Comparison of ENCODE assay signal across 21 cellular contexts in genomic region chr17:48497103-48497502, GRCh38. TPM values are rescaled to one million over a fixed set of nuclear protein-coding genes. Genes with fewer than 3 reads are reported as not detected.
DNase-seq lines count a peak whose midpoint lies in the region; ATAC-seq and TF ChIP-seq lines count a peak whose summit lies in the region.
"Had no signal": no experiment of that assay in that cellular context is flagged by ENCODE, and none has a peak within 500 bp of the region (broad histone marks: within the 10 kb centered on the region; RNA-seq: fewer than 3 reads in every experiment).

No MANE protein-coding gene starts in this region.

- intact Hi-C loops in mammary epithelial cell (cut with micrococcal nuclease), result no loop called here
- intact Hi-C loops in breast epithelium (cut with DNase I; ENCODE audit: low total_unique reads), result no loop called here

- H3K9ac ChIP-seq in mammary epithelial cell (ENCODE audit: insufficient read depth, low read length), result no peak overlapping the region

- POLR2A ChIA-PET in GM10248 (lab: Yijun Ruan, JAX), result no interaction called here

- no peaks in the 10 kb centered on the region for H3K79me2 ChIP-seq in mammary epithelial cell (ENCODE audit: insufficient read depth, low read length)

- peaks cover 9% of the 10 kb centered on the region for H3K4me1 ChIP-seq in mammary epithelial cell (ENCODE audit: insufficient read depth, low read length)
- H3K4me1 ChIP-seq in breast epithelium, result peaks cover 3 to 6% of the 10 kb centered on the region in 2 donors
- peaks cover 7% of the 10 kb centered on the region for H3K4me1 ChIP-seq in RWPE2 (ENCODE audit: insufficient read depth, poor library complexity, severe bottlenecking)
- peaks cover 6% of the 10 kb centered on the region for H3K4me1 ChIP-seq in foreskin keratinocyte

- no peak for TF ChIP-seq POLR2A in breast epithelium (IDR thresholded peaks at IDR 0.05)

- no peak overlapping the region for H3K4me2 ChIP-seq in mammary epithelial cell (ENCODE audit: insufficient read depth, low read depth, low read length)

- WGBS in mammary epithelial cell (ENCODE audit: low coverage, missing lambda C conversion rate), result 58% methylated on average over 2 of the region's 2 CpGs

- peak; percentile 63 for DNase-seq in mammary epithelial cell
- no peak for DNase-seq in breast epithelium (ENCODE audit: low spot score in 2 of 2)
- DNase-seq in RWPE2 (ENCODE audit: low spot score), result no peak
- DNase-seq in foreskin keratinocyte, result peak in 1 of 2 donors; percentile 62
- DNase-seq in putamen (ENCODE audit: low spot score), result no peak
- no peak for DNase-seq in NCI-H446 treated with DMSO at 0.1 percent for 48 hours (lab: John Stamatoyannopoulos, UW)
- DNase-seq in GM10248 (ENCODE audit: extremely low spot score), result no peak
- DNase-seq in G401 (ENCODE audit: low spot score), result no peak
- DNase-seq: activated CD4-positive, CD25-positive, alpha-beta regulatory T cell; activated T-cell treated with anti-CD3 and anti-CD28 coated beads, Interleukin-2, amount 50 U/mL, for 48 hours; brain microvascular endothelial cell; DMS153; head of caudate nucleus; posterior cingulate gyrus; spleen; stimulated activated CD8-positive, alpha-beta memory T cell treated with anti-CD3 and anti-CD28 coated beads, Interleukin-4, amount 100 ng/mL, for 48 hours had no signal

- TF ChIP-seq CTCF in mammary epithelial cell (conservative IDR thresholded peaks at IDR 0.05 in 1 of 2, IDR thresholded peaks at IDR 0.05 in 1 of 2; ENCODE audit: extremely low read depth in 1 of 2, insufficient read depth in 1 of 2, low read depth in 1 of 2, low read length in 2 of 2) (no peak), breast epithelium (IDR thresholded peaks at IDR 0.05) (no peak), RWPE2 (IDR thresholded peaks at IDR 0.05; ENCODE audit: poor library complexity, severe bottlenecking) (no peak), foreskin keratinocyte (conservative IDR thresholded peaks at IDR 0.05) (no peak), GM10248 (IDR thresholded peaks at IDR 0.05; ENCODE audit: control extremely low read depth, extremely low read depth, low read depth, missing control alignments) (no peak)

- H4K20me1 ChIP-seq in mammary epithelial cell (ENCODE audit: insufficient read depth, low read length), result no peaks in the 10 kb centered on the region

- dilution Hi-C loops in mammary epithelial cell (cut with HindIII; ENCODE audit: low sequenced_read_pairs), result no loop called here

- no peak overlapping the region for H2AFZ ChIP-seq in mammary epithelial cell (ENCODE audit: low read depth, low read length)

- H3K9me3 ChIP-seq in mammary epithelial cell (replicated peaks; ENCODE audit: insufficient read depth, low read length) (no peaks in the 10 kb centered on the region), breast epithelium (no peaks in the 10 kb centered on the region), RWPE2 (ENCODE audit: severe bottlenecking) (no peaks in the 10 kb centered on the region)
- H3K9me3 ChIP-seq: spleen had no signal

- CTCF ChIA-PET in mammary epithelial cell (lab: Charles Lee; ENCODE audit: low non-redundant PET), result interaction anchor here (0.5 kb wide), 1 partner anchor 126 kb away, joined by 4 read pairs; no protein-coding TSS in a partner anchor
- CTCF ChIA-PET in GM10248 (lab: Yijun Ruan, JAX), result interaction anchor here (0.9 to 2.5 kb wide), 5 partner anchors 14 to 234 kb away, joined by 3 to 11 read pairs (median 4); partner anchors contain the start of gene HOXB5

- H3K27ac ChIP-seq in mammary epithelial cell (ENCODE audit: insufficient read depth, low read depth, low read length) (no peak overlapping the region), breast epithelium (no peak overlapping the region), RWPE2 (ENCODE audit: poor library complexity, severe bottlenecking) (peak overlapping the region; percentile 21), foreskin keratinocyte (no peak overlapping the region)
- H3K27ac ChIP-seq: brain microvascular endothelial cell had no signal

- H3K27me3 ChIP-seq in mammary epithelial cell (ENCODE audit: insufficient read depth, low read length) (no peaks in the 10 kb centered on the region), breast epithelium (peaks cover 0 to 22% of the 10 kb centered on the region in 2 donors), RWPE2 (ENCODE audit: insufficient read depth, poor library complexity, severe bottlenecking) (no peaks in the 10 kb centered on the region), foreskin keratinocyte (peaks cover 7% of the 10 kb centered on the region)

- no TSS peak for BruUV-seq in mammary epithelial cell (replicated peaks; lab: Mats Ljungman, UMichigan)

- H3K4me3 ChIP-seq in mammary epithelial cell (replicated peaks in 1 of 3; ENCODE audit: insufficient read depth in 1 of 3, low read depth in 2 of 3, low read length in 3 of 3) (no peak overlapping the region), breast epithelium (no peak overlapping the region), RWPE2 (ENCODE audit: severe bottlenecking) (no peak overlapping the region)
- H3K4me3 ChIP-seq: spleen had no signal

- in situ Hi-C loops in mammary epithelial cell (cut with MboI; ENCODE audit: low sequenced_read_pairs in 2 of 2), result no loop called here
- in situ Hi-C loops in G401 (cut with HindIII; ENCODE audit: low sequenced_read_pairs), result no loop called here

- H3K36me3 ChIP-seq in mammary epithelial cell (ENCODE audit: insufficient read depth, low read length) (no peaks in the 10 kb centered on the region), breast epithelium (no peaks in the 10 kb centered on the region), RWPE2 (ENCODE audit: low read depth) (no peaks in the 10 kb centered on the region)
- H3K36me3 ChIP-seq: brain microvascular endothelial cell, spleen had no signal

- ATAC-seq in RWPE2 (ENCODE audit: low read depth) (peak; percentile 70), foreskin keratinocyte (peak; percentile 23)
- ATAC-seq: natural killer cell treated with Interleukin-12 subunit alpha and Interleukin-12 subunit beta and Interleukin-15 and Interleukin-18, amount 100 ng/mL, for 72 hours had no signal

RNA-seq across cellular contexts. Expression of gene HOXB1, which starts 33.7 kb away (rescaled TPM):
- total RNA-seq in mammary epithelial cell, result not detected
- not detected for polyA plus RNA-seq in mammary epithelial cell
- polyA minus RNA-seq in mammary epithelial cell, result not detected
- not detected for total RNA-seq in breast epithelium
- not detected in 2 replicates for total RNA-seq in foreskin keratinocyte
- polyA plus RNA-seq in foreskin keratinocyte, result not detected in 2 replicates
- not detected in 2 replicates for total RNA-seq in G401 (2014; rRNA removed; shearing (Covaris generic))
- total RNA-seq: lung microvascular endothelial cell; MCF 10A; natural killer cell treated with Interleukin-12 subunit alpha and Interleukin-12 subunit beta and Interleukin-15 and Interleukin-18, amount 100 ng/mL, for 72 hours; spleen; T-helper 2 cell treated with Interferon-gamma antibody and Interleukin-4, amounts not matched to agents 100 ng/mL and 5 ng/mL, for 36 hours had no signal
- polyA plus RNA-seq: CD14-positive monocyte had no signal

RNA-seq across cellular contexts. Expression of gene HOXB2, which starts 47.8 kb away (rescaled TPM):
- total RNA-seq in mammary epithelial cell, result 10 to 100 TPM in 1 of 2 donors, 1 to 10 TPM in 1; 3.3 to 18.9 TPM
- polyA plus RNA-seq in mammary epithelial cell, result 6.7 TPM
- polyA minus RNA-seq in mammary epithelial cell, result 2.8 TPM
- 10 to 100 TPM; 13.6 to 36.4 (median 19.6) TPM for total RNA-seq in breast epithelium
- 0.41 and 0.74 TPM in 2 replicates for total RNA-seq in foreskin keratinocyte
- polyA plus RNA-seq in foreskin keratinocyte, result 1.2 and 1.3 TPM in 2 replicates
- total RNA-seq in G401 (2014; rRNA removed; shearing (Covaris generic)), result 8.9 and 19.7 TPM in 2 replicates
